In genomic region chr13:40285634-40286033, GRCh38 we compare ENCODE assay signal across 19 cellular contexts.
"Had no signal": no experiment of that assay in that cellular context is flagged by ENCODE, and none has a peak within 500 bp of the region (broad histone marks: within the 10 kb centered on the region; RNA-seq: fewer than 3 reads in every experiment).

No MANE protein-coding gene starts in this region.

- H3K27ac ChIP-seq: RWPE1 had no signal

- ATAC-seq: SK-N-SH treated with all-trans-retinoic acid at 6 μM for 48 hours had no signal

- DNase-seq: IMR-90, Karpas-422, KG1, MM.1S, NCI-H1092 treated with DMSO at 0.1 percent for 48 hours, NCI-H1436, NCI-H187, NCI-H2029, NCI-H2081 treated with DMSO at 0.1 percent for 48 hours, NCI-H2171, NCI-H226, NCI-H446, NCI-H510A, NCI-H524 treated with DMSO at 0.1 percent for 48 hours, NCI-H69, NCI-H774, SHP77 had no signal
